1 cellular context compared by ENCODE assay signal in the genomic region with DNA sequence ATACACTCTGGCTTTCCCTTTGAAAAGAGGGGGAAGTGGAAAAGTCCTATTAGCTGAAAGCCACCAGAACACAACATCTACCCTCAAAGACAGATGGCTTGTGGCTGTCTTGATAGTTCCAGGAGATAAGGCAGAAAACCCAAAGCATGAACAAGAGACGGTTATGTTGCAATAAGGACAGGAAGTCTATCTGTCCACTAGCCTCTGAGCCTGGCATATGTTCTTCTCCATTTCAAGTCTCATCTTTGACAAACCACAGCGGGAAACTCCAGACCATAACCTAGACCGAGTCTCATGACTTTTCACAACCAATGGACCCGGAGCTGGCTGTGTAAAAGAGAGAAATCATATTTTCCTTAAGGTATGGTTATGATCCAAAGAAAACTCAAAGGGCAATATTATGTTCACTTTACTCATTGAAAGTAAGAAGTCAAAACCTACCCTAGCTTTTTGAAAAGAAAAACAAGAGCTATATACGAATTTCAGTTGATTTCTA.
TF ChIP-seq lines count a peak whose summit lies in the region.

No MANE protein-coding gene starts in this region.

TF ChIP-seq in GM12878, 131 proteins besides CTCF, POLR2A, EP300 and RAD21 (continued from another document and continues in another):
- TF ChIP-seq, protein P1, sequence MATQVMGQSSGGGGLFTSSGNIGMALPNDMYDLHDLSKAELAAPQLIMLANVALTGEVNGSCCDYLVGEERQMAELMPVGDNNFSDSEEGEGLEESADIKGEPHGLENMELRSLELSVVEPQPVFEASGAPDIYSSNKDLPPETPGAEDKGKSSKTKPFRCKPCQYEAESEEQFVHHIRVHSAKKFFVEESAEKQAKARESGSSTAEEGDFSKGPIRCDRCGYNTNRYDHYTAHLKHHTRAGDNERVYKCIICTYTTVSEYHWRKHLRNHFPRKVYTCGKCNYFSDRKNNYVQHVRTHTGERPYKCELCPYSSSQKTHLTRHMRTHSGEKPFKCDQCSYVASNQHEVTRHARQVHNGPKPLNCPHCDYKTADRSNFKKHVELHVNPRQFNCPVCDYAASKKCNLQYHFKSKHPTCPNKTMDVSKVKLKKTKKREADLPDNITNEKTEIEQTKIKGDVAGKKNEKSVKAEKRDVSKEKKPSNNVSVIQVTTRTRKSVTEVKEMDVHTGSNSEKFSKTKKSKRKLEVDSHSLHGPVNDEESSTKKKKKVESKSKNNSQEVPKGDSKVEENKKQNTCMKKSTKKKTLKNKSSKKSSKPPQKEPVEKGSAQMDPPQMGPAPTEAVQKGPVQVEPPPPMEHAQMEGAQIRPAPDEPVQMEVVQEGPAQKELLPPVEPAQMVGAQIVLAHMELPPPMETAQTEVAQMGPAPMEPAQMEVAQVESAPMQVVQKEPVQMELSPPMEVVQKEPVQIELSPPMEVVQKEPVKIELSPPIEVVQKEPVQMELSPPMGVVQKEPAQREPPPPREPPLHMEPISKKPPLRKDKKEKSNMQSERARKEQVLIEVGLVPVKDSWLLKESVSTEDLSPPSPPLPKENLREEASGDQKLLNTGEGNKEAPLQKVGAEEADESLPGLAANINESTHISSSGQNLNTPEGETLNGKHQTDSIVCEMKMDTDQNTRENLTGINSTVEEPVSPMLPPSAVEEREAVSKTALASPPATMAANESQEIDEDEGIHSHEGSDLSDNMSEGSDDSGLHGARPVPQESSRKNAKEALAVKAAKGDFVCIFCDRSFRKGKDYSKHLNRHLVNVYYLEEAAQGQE (IDR thresholded peaks at IDR 0.05; ENCODE audit: low read depth, low read length), result no peak
- TF ChIP-seq NFYA (IDR thresholded peaks at IDR 0.05; ENCODE audit: borderline replicate concordance, low read depth, low read length) (no peak), HDAC6 (IDR thresholded peaks at IDR 0.05; ENCODE audit: unreplicated experiment) (no peak), ZNF622 (IDR thresholded peaks at IDR 0.05) (no peak), YBX1 (IDR thresholded peaks at IDR 0.05) (no peak), CBX3 (IDR thresholded peaks at IDR 0.05; ENCODE audit: borderline replicate concordance, low read depth) (no peak), STAT1 (conservative IDR thresholded peaks at IDR 0.05) (no peak), RUNX3 (IDR thresholded peaks at IDR 0.05; ENCODE audit: low read length) (peak; percentile 95), SUZ12 (IDR thresholded peaks at IDR 0.05; ENCODE audit: unreplicated experiment) (no peak), EED (IDR thresholded peaks at IDR 0.05; ENCODE audit: low read depth) (peak; percentile 87), SMC3 (IDR thresholded peaks at IDR 0.05; ENCODE audit: borderline replicate concordance, low read length) (no peak), POLR2AphosphoS2 (IDR thresholded peaks at IDR 0.05; ENCODE audit: low read depth, low read length) (no peak), JUNB (IDR thresholded peaks at IDR 0.05) (peak; percentile 25; the same call in 1 of the 2 replicates), CBFB (IDR thresholded peaks at IDR 0.05; ENCODE audit: low read depth) (peak; percentile 82), NR2F1 (conservative IDR thresholded peaks at IDR 0.05) (0 out of 2 replicates have a peak, but pooled peaks have one; percentile 37), KAT2A (conservative IDR thresholded peaks at IDR 0.05; ENCODE audit: control insufficient read depth, low read depth, low read length) (no peak), TCF7 (IDR thresholded peaks at IDR 0.05; ENCODE audit: borderline replicate concordance) (no peak), NFIC (IDR thresholded peaks at IDR 0.05; ENCODE audit: low read depth, low read length) (peak; percentile 66), MTA3 (IDR thresholded peaks at IDR 0.05; ENCODE audit: borderline replicate concordance, low read length) (no peak), BMI1 (IDR thresholded peaks at IDR 0.05; ENCODE audit: borderline replicate concordance) (no peak), ASH2L (IDR thresholded peaks at IDR 0.05; ENCODE audit: borderline replicate concordance, low read depth) (no peak), SMARCA5 (IDR thresholded peaks at IDR 0.05) (no peak), IRF4 (IDR thresholded peaks at IDR 0.05; ENCODE audit: low read depth, low read length) (no peak), MXI1 (IDR thresholded peaks at IDR 0.05; ENCODE audit: low read depth, low read length) (0 out of 2 replicates have a peak, but pooled peaks have one; percentile 34), ZNF24 (IDR thresholded peaks at IDR 0.05) (no peak), MYC (IDR thresholded peaks at IDR 0.05; ENCODE audit: insufficient read depth, insufficient read length, insufficient replicate concordance, low read length, severe bottlenecking) (no peak), MEF2B (IDR thresholded peaks at IDR 0.05; ENCODE audit: partially characterized antibody, poor library complexity, severe bottlenecking) (no peak), EGR1 (IDR thresholded peaks at IDR 0.05; ENCODE audit: borderline replicate concordance in 1 of 2, low read depth in 2 of 2, low read length in 2 of 2) (no peak), CHD1 (IDR thresholded peaks at IDR 0.05; ENCODE audit: low read depth, low read length) (no peak), ETV6 (conservative IDR thresholded peaks at IDR 0.05 in 1 of 2, IDR thresholded peaks at IDR 0.05 in 1 of 2; ENCODE audit: borderline replicate concordance in 1 of 2, low read depth in 1 of 2) (no peak; a peak in 1 of 4 replicates), TCF3 (IDR thresholded peaks at IDR 0.05; ENCODE audit: borderline replicate concordance, insufficient read depth, low read depth, low read length) (peak; percentile 61; the same call in 1 of the 2 replicates), PAX8 (IDR thresholded peaks at IDR 0.05) (no peak), STAT3 (IDR thresholded peaks at IDR 0.05; ENCODE audit: low read depth, low read length) (no peak), CEBPB (IDR thresholded peaks at IDR 0.05; ENCODE audit: borderline replicate concordance in 1 of 2, low read depth in 2 of 2, low read length in 2 of 2) (peak; percentile 72 to 79; a peak in 2 of 4 replicates), CHD4 (IDR thresholded peaks at IDR 0.05) (no peak), HDGF (IDR thresholded peaks at IDR 0.05) (0 out of 2 replicates have a peak, but pooled peaks have one; percentile 17)
- TF ChIP-seq, protein P2, sequence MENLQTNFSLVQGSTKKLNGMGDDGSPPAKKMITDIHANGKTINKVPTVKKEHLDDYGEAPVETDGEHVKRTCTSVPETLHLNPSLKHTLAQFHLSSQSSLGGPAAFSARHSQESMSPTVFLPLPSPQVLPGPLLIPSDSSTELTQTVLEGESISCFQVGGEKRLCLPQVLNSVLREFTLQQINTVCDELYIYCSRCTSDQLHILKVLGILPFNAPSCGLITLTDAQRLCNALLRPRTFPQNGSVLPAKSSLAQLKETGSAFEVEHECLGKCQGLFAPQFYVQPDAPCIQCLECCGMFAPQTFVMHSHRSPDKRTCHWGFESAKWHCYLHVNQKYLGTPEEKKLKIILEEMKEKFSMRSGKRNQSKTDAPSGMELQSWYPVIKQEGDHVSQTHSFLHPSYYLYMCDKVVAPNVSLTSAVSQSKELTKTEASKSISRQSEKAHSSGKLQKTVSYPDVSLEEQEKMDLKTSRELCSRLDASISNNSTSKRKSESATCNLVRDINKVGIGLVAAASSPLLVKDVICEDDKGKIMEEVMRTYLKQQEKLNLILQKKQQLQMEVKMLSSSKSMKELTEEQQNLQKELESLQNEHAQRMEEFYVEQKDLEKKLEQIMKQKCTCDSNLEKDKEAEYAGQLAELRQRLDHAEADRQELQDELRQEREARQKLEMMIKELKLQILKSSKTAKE (IDR thresholded peaks at IDR 0.05; ENCODE audit: low read depth, poor library complexity, severe bottlenecking), result peak; percentile 66
- TF ChIP-seq, protein P3, sequence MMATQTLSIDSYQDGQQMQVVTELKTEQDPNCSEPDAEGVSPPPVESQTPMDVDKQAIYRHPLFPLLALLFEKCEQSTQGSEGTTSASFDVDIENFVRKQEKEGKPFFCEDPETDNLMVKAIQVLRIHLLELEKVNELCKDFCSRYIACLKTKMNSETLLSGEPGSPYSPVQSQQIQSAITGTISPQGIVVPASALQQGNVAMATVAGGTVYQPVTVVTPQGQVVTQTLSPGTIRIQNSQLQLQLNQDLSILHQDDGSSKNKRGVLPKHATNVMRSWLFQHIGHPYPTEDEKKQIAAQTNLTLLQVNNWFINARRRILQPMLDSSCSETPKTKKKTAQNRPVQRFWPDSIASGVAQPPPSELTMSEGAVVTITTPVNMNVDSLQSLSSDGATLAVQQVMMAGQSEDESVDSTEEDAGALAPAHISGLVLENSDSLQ (IDR thresholded peaks at IDR 0.05), result no peak
- TF ChIP-seq, protein P4, sequence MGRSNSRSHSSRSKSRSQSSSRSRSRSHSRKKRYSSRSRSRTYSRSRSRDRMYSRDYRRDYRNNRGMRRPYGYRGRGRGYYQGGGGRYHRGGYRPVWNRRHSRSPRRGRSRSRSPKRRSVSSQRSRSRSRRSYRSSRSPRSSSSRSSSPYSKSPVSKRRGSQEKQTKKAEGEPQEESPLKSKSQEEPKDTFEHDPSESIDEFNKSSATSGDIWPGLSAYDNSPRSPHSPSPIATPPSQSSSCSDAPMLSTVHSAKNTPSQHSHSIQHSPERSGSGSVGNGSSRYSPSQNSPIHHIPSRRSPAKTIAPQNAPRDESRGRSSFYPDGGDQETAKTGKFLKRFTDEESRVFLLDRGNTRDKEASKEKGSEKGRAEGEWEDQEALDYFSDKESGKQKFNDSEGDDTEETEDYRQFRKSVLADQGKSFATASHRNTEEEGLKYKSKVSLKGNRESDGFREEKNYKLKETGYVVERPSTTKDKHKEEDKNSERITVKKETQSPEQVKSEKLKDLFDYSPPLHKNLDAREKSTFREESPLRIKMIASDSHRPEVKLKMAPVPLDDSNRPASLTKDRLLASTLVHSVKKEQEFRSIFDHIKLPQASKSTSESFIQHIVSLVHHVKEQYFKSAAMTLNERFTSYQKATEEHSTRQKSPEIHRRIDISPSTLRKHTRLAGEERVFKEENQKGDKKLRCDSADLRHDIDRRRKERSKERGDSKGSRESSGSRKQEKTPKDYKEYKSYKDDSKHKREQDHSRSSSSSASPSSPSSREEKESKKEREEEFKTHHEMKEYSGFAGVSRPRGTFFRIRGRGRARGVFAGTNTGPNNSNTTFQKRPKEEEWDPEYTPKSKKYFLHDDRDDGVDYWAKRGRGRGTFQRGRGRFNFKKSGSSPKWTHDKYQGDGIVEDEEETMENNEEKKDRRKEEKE (IDR thresholded peaks at IDR 0.05), result no peak
- TF ChIP-seq, protein P5, sequence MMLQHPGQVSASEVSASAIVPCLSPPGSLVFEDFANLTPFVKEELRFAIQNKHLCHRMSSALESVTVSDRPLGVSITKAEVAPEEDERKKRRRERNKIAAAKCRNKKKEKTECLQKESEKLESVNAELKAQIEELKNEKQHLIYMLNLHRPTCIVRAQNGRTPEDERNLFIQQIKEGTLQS (IDR thresholded peaks at IDR 0.05; ENCODE audit: borderline replicate concordance, extremely low read depth, low read depth, low read length), result no peak
- TF ChIP-seq, protein P6, sequence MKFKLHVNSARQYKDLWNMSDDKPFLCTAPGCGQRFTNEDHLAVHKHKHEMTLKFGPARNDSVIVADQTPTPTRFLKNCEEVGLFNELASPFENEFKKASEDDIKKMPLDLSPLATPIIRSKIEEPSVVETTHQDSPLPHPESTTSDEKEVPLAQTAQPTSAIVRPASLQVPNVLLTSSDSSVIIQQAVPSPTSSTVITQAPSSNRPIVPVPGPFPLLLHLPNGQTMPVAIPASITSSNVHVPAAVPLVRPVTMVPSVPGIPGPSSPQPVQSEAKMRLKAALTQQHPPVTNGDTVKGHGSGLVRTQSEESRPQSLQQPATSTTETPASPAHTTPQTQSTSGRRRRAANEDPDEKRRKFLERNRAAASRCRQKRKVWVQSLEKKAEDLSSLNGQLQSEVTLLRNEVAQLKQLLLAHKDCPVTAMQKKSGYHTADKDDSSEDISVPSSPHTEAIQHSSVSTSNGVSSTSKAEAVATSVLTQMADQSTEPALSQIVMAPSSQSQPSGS (IDR thresholded peaks at IDR 0.05; ENCODE audit: low read length), result no peak
- TF ChIP-seq, protein P7, sequence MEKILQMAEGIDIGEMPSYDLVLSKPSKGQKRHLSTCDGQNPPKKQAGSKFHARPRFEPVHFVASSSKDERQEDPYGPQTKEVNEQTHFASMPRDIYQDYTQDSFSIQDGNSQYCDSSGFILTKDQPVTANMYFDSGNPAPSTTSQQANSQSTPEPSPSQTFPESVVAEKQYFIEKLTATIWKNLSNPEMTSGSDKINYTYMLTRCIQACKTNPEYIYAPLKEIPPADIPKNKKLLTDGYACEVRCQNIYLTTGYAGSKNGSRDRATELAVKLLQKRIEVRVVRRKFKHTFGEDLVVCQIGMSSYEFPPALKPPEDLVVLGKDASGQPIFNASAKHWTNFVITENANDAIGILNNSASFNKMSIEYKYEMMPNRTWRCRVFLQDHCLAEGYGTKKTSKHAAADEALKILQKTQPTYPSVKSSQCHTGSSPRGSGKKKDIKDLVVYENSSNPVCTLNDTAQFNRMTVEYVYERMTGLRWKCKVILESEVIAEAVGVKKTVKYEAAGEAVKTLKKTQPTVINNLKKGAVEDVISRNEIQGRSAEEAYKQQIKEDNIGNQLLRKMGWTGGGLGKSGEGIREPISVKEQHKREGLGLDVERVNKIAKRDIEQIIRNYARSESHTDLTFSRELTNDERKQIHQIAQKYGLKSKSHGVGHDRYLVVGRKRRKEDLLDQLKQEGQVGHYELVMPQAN (conservative IDR thresholded peaks at IDR 0.05), result no peak
- TF ChIP-seq, protein P8, sequence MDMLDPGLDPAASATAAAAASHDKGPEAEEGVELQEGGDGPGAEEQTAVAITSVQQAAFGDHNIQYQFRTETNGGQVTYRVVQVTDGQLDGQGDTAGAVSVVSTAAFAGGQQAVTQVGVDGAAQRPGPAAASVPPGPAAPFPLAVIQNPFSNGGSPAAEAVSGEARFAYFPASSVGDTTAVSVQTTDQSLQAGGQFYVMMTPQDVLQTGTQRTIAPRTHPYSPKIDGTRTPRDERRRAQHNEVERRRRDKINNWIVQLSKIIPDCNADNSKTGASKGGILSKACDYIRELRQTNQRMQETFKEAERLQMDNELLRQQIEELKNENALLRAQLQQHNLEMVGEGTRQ (IDR thresholded peaks at IDR 0.05; ENCODE audit: borderline replicate concordance, low read depth, low read length), result no peak
- TF ChIP-seq, protein P9, sequence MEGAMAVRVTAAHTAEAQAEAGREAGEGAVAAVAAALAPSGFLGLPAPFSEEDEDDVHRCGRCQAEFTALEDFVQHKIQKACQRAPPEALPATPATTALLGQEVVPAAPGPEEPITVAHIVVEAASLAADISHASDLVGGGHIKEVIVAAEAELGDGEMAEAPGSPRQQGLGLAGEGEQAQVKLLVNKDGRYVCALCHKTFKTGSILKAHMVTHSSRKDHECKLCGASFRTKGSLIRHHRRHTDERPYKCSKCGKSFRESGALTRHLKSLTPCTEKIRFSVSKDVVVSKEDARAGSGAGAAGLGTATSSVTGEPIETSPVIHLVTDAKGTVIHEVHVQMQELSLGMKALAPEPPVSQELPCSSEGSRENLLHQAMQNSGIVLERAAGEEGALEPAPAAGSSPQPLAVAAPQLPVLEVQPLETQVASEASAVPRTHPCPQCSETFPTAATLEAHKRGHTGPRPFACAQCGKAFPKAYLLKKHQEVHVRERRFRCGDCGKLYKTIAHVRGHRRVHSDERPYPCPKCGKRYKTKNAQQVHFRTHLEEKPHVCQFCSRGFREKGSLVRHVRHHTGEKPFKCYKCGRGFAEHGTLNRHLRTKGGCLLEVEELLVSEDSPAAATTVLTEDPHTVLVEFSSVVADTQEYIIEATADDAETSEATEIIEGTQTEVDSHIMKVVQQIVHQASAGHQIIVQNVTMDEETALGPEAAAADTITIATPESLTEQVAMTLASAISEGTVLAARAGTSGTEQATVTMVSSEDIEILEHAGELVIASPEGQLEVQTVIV (IDR thresholded peaks at IDR 0.05; ENCODE audit: borderline replicate concordance, partially characterized antibody), result no peak
